1 cellular context compared by ENCODE assay signal in genomic region chr14:24321212-24321975, GRCh38.
A peak's percentile ranks its signal among the peaks of the same experiment; 100 is the strongest.
TF ChIP-seq lines count a peak whose summit lies in the region.

No MANE protein-coding gene starts in this region.

TF ChIP-seq in H1, 55 proteins besides CTCF, POLR2A, EP300 and RAD21:
- TF ChIP-seq SAP30 (IDR thresholded peaks at IDR 0.05; ENCODE audit: insufficient read depth, insufficient replicate concordance, low read length): no peak
- TF ChIP-seq TEAD4 (IDR thresholded peaks at IDR 0.05; ENCODE audit: low read depth, low read length): 0 out of 2 replicates have a peak, but pooled peaks have one; percentile 22
TF ChIP-seq in H1: peak in this region for 1.
